In the genomic region with DNA sequence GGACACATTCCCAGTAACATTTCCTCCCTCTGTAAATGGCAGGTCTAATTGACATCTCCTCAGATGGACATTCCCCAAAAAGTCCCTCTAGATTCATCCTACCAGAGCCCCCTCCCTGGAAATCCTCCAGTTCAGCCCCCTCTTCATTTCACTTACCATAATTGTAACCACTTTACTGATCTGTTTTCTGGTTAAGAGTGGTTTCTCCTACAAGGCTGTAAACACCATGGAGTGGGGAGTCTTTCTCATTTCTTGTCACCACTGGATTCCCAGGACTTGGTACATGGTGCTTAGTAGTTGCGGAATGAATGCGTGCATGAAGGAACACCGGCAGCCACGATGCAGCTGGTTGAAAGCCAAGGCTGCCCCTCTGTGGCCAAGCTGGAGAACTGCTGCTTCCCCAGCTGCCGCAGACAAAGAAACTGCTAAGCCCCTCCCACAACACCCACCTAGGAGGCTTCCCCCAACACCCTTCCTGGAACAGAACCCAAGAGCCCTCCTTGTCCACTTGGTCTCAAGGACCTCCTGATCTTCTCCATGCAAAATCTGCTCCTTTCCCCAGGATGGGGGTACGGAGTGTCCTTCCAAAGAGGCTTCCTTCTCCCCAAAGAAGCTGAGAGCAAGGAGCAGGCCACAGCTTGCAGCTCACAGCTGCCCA, we compare ENCODE assay signal across 8 cellular contexts. TPM values are rescaled to one million over a fixed set of nuclear protein-coding genes. Genes with fewer than 3 reads are reported as not detected.
DNase-seq lines count a peak whose midpoint lies in the region; ATAC-seq and TF ChIP-seq lines count a peak whose summit lies in the region.

No MANE protein-coding gene starts in this region.

- no peaks in the 10 kb centered on the region for H3K27me3 ChIP-seq in GM06990 (replicated peaks; ENCODE audit: control insufficient read depth, insufficient read depth, low read length)
- no peaks in the 10 kb centered on the region for H3K27me3 ChIP-seq in Karpas-422 (ENCODE audit: low read length)
- H3K27me3 ChIP-seq in thoracic aorta (replicated peaks; ENCODE audit: insufficient read depth), result no peaks in the 10 kb centered on the region

- DNase-seq in GM06990 (ENCODE audit: extremely low read depth, insufficient read length), result no peak
- DNase-seq in Karpas-422, result peak; percentile 91
- peak; percentile 55 to 75 for DNase-seq in SHP77 (lab: John Stamatoyannopoulos, UW)
- peak; percentile 59 for DNase-seq in activated effector memory CD4-positive, alpha-beta T cell treated with Interleukin-2 at 50 U/mL for 16 hours
- DNase-seq in germinal center (ENCODE audit: low spot score), result peak; percentile 87
- no peak for DNase-seq in omental fat pad (ENCODE audit: low spot score)
- DNase-seq in thoracic aorta (ENCODE audit: low spot score), result no peak
- DNase-seq in cerebellar nuclear complex (lab: John Stamatoyannopoulos, UW), result no peak

- H3K4me1 ChIP-seq in Karpas-422 (ENCODE audit: low read length), result peaks cover 4% of the 10 kb centered on the region; the same call in 1 of the 2 replicates
- no peaks in the 10 kb centered on the region for H3K4me1 ChIP-seq in thoracic aorta (ENCODE audit: control insufficient read depth in 1 of 2, low read depth in 2 of 2)

- peaks cover 5% of the 10 kb centered on the region for H3K36me3 ChIP-seq in GM06990 (ENCODE audit: control insufficient read depth, insufficient read depth, low read length)
- H3K36me3 ChIP-seq in Karpas-422 (ENCODE audit: insufficient read depth, low read length), result no peaks in the 10 kb centered on the region
- H3K36me3 ChIP-seq in thoracic aorta, result no peaks in the 10 kb centered on the region

- no peak overlapping the region for H3K4me3 ChIP-seq in GM06990 (replicated peaks; ENCODE audit: low read depth, low read length)
- no peak overlapping the region for H3K4me3 ChIP-seq in Karpas-422 (ENCODE audit: low read length)
- H3K4me3 ChIP-seq in thoracic aorta, result no peak overlapping the region

- H3K9me2 ChIP-seq in Karpas-422 (replicated peaks; ENCODE audit: insufficient read depth, low read length), result no peaks in the 10 kb centered on the region

- H3K4me2 ChIP-seq in Karpas-422 (ENCODE audit: low read depth, low read length, poor library complexity, severe bottlenecking), result no peak overlapping the region

- no peaks in the 10 kb centered on the region for H3K79me2 ChIP-seq in Karpas-422 (ENCODE audit: low read length)

- ATAC-seq in omental fat pad (ENCODE audit: low FRiP score) (peak; percentile 80), thoracic aorta (ENCODE audit: insufficient number of reproducible peaks, low FRiP score, low read depth) (no peak)

- TF ChIP-seq CTCF in GM06990 (IDR thresholded peaks at IDR 0.05; ENCODE audit: insufficient read depth, low read length, poor library complexity, severe bottlenecking) (peak; percentile 91), omental fat pad (IDR thresholded peaks at IDR 0.05) (peak in 1 of 3 donors; percentile 63), thoracic aorta (IDR thresholded peaks at IDR 0.05) (peak; percentile 90)

- no peaks in the 10 kb centered on the region for H4K20me1 ChIP-seq in Karpas-422 (ENCODE audit: insufficient read depth, low read depth, low read length)

- no peak overlapping the region for H3K27ac ChIP-seq in Karpas-422 (ENCODE audit: low read length)
- no peak overlapping the region for H3K27ac ChIP-seq in thoracic aorta

- H3K9ac ChIP-seq in Karpas-422 (ENCODE audit: low read length), result no peak overlapping the region

- no peaks in the 10 kb centered on the region for H3K9me3 ChIP-seq in Karpas-422 (ENCODE audit: low read length)
- H3K9me3 ChIP-seq in thoracic aorta, result no peaks in the 10 kb centered on the region

- peak overlapping the region; percentile 34; the same call in 1 of the 2 replicates for H2AFZ ChIP-seq in Karpas-422 (ENCODE audit: low read length)

RNA-seq across cellular contexts. Expression of a gene that starts 18.6 kb away (rescaled TPM):
- 0.67 and 2.2 TPM in 2 replicates for total RNA-seq in Karpas-422 (2014; rRNA removed; shearing (Covaris generic); ENCODE audit: low replicate concordance)
- total RNA-seq in omental fat pad (10 to 100 TPM in 2 of 4 donors, 1 to 10 TPM in 2; 9.4 to 17.9 (median 12.3) TPM), thoracic aorta (100 to 1,000 TPM in 1 of 2 donors, 10 to 100 TPM in 1; 49.4 to 108 TPM)

RNA-seq across cellular contexts. Expression of a gene that starts 39.4 kb away (rescaled TPM):
- 9.7 and 23.7 TPM in 2 replicates for total RNA-seq in Karpas-422 (2014; rRNA removed; shearing (Covaris generic); ENCODE audit: low replicate concordance)
- 10 to 100 TPM; 19.8 to 45.0 (median 32.9) TPM for total RNA-seq in omental fat pad
- total RNA-seq in thoracic aorta, result 10 to 100 TPM; 24.0 to 41.1 TPM

RNA-seq across cellular contexts. Expression of a gene that starts 51.2 kb away (rescaled TPM):
- total RNA-seq in Karpas-422 (2014; rRNA removed; shearing (Covaris generic); ENCODE audit: low replicate concordance), result 36.9 and 70.3 TPM in 2 replicates
- total RNA-seq in omental fat pad (10 to 100 TPM; 36.5 to 90.5 (median 57.2) TPM), thoracic aorta (10 to 100 TPM; 78.9 to 98.6 TPM)

Comparison
In these comparisons a context has a peak if more than half of its experiments do, and no peak if none do; other contexts are left out.
1. DNase-seq: peak in Karpas-422 (single experiment), SHP77 (2 of 2), activated effector memory CD4-positive, alpha-beta T cell treated with Interleukin-2 at 50 U/mL for 16 hours (single experiment) and germinal center (single experiment); none in GM06990 (single experiment), omental fat pad (single experiment), thoracic aorta (single experiment) and cerebellar nuclear complex (0 of 2).